14 cellular contexts compared by ENCODE assay signal in genomic region chr19:5558101-5558621, GRCh38. TPM values are rescaled to one million over a fixed set of nuclear protein-coding genes. Genes with fewer than 3 reads are reported as not detected.
A peak's percentile ranks its signal among the peaks of the same experiment; 100 is the strongest.
DNase-seq lines count a peak whose midpoint lies in the region; ATAC-seq and TF ChIP-seq lines count a peak whose summit lies in the region.
"Had no signal": no experiment of that assay in that cellular context is flagged by ENCODE, and none has a peak within 500 bp of the region (broad histone marks: within the 10 kb centered on the region; RNA-seq: fewer than 3 reads in every experiment).

No MANE protein-coding gene starts in this region.

- intact Hi-C loops in OCI-LY7 (cut with micrococcal nuclease; ENCODE audit: unreplicated experiment), result no loop called here

- H3K9ac ChIP-seq in neural progenitor cell, result no peak overlapping the region

- H4K20me1 ChIP-seq in neural progenitor cell (ENCODE audit: low read depth), result no peaks in the 10 kb centered on the region
- no peaks in the 10 kb centered on the region for H4K20me1 ChIP-seq in OCI-LY7 (ENCODE audit: insufficient read depth, low read length)

- no peak overlapping the region for H3K4me3 Mint-ChIP-seq in neural progenitor cell
- no peak overlapping the region for H3K4me3 Mint-ChIP-seq in osteocyte (ENCODE audit: unreplicated experiment)
- H3K4me3 Mint-ChIP-seq: CD8-positive, alpha-beta memory T cell; H9 had no signal

- H3K9me3 Mint-ChIP-seq in neural progenitor cell (peaks cover 9% of the 10 kb centered on the region), osteocyte (ENCODE audit: unreplicated experiment) (no peaks in the 10 kb centered on the region)

- DNase-seq in RWPE2 (ENCODE audit: low spot score), result no peak
- DNase-seq in epithelial cell of esophagus (ENCODE audit: low read depth), result peak; percentile 92
- no peak for DNase-seq in neural progenitor cell (ENCODE audit: low spot score)
- no peak for DNase-seq in GM10248 (ENCODE audit: extremely low spot score)
- DNase-seq in OCI-LY7 (ENCODE audit: low spot score), result no peak
- DNase-seq in NCI-H1436 treated with DMSO at 0.1 percent for 48 hours (lab: John Stamatoyannopoulos, UW), result no peak
- DNase-seq in osteocyte (ENCODE audit: extremely low spot score, unreplicated experiment), result no peak
- DNase-seq: BE2C; CD8-positive, alpha-beta memory T cell; DMS 273 treated with DMSO at 0.1 percent for 48 hours; H9; NCI-H1048; NCI-H446; SHP77 treated with DMSO at 0.1 percent for 48 hours had no signal

- POLR2A ChIA-PET in GM10248 (lab: Yijun Ruan, JAX), result no interaction called here
- POLR2A ChIA-PET in OCI-LY7 (lab: Charles Lee), result no interaction called here

- H3K27ac Mint-ChIP-seq in neural progenitor cell, result peak overlapping the region; percentile 84
- H3K27ac Mint-ChIP-seq in osteocyte (ENCODE audit: unreplicated experiment), result no peak overlapping the region
- H3K27ac Mint-ChIP-seq: CD8-positive, alpha-beta memory T cell had no signal

- TF ChIP-seq CTCF in RWPE2 (IDR thresholded peaks at IDR 0.05; ENCODE audit: poor library complexity, severe bottlenecking) (no peak), epithelial cell of esophagus (IDR thresholded peaks at IDR 0.05; ENCODE audit: insufficient read depth, low read depth, low read length, missing control alignments) (no peak), neural progenitor cell (IDR thresholded peaks at IDR 0.05) (no peak), GM10248 (IDR thresholded peaks at IDR 0.05; ENCODE audit: control extremely low read depth, extremely low read depth, low read depth, missing control alignments) (no peak), OCI-LY7 (conservative IDR thresholded peaks at IDR 0.05; ENCODE audit: low read length) (no peak), osteocyte (IDR thresholded peaks at IDR 0.05) (no peak)

- H3K4me1 ChIP-seq in RWPE2 (ENCODE audit: insufficient read depth, poor library complexity, severe bottlenecking) (no peaks in the 10 kb centered on the region), neural progenitor cell (peaks cover 14% of the 10 kb centered on the region), OCI-LY7 (ENCODE audit: insufficient read depth, low read length, poor library complexity, severe bottlenecking) (no peaks in the 10 kb centered on the region)

- ATAC-seq in RWPE2 (ENCODE audit: low read depth), result peak; percentile 50; the same call in 2 of the 3 replicates

- peaks cover 27% of the 10 kb centered on the region for H3K4me1 Mint-ChIP-seq in neural progenitor cell
- H3K4me1 Mint-ChIP-seq in osteocyte (ENCODE audit: unreplicated experiment), result peaks cover 6% of the 10 kb centered on the region
- H3K4me1 Mint-ChIP-seq: CD8-positive, alpha-beta memory T cell had no signal

- no peak overlapping the region for H3K4me3 ChIP-seq in RWPE2 (ENCODE audit: severe bottlenecking)
- H3K4me3 ChIP-seq in epithelial cell of esophagus (ENCODE audit: low read length), result no peak overlapping the region
- no peak overlapping the region for H3K4me3 ChIP-seq in neural progenitor cell
- H3K4me3 ChIP-seq in OCI-LY7 (ENCODE audit: low read depth, low read length, poor library complexity, severe bottlenecking), result no peak overlapping the region

- H3K79me2 ChIP-seq in neural progenitor cell (ENCODE audit: low read depth) (no peaks in the 10 kb centered on the region), OCI-LY7 (ENCODE audit: insufficient read depth, low read depth, low read length) (no peaks in the 10 kb centered on the region)

- H3K27me3 Mint-ChIP-seq in neural progenitor cell (ENCODE audit: insufficient read depth, low read depth) (peaks cover 9% of the 10 kb centered on the region), osteocyte (ENCODE audit: unreplicated experiment) (no peaks in the 10 kb centered on the region)

- H2AFZ ChIP-seq in neural progenitor cell (replicated peaks) (no peak overlapping the region), OCI-LY7 (ENCODE audit: low read length) (no peak overlapping the region)

- H3K36me3 Mint-ChIP-seq in neural progenitor cell, result no peaks in the 10 kb centered on the region
- peaks cover 11% of the 10 kb centered on the region for H3K36me3 Mint-ChIP-seq in osteocyte (ENCODE audit: unreplicated experiment)

- no TSS peak for BruUV-seq in OCI-LY7 (replicated peaks; lab: Mats Ljungman, UMichigan)

- H3K4me2 ChIP-seq in neural progenitor cell (no peak overlapping the region), OCI-LY7 (ENCODE audit: low read length) (no peak overlapping the region)

- H3K9me2 ChIP-seq in OCI-LY7 (ENCODE audit: insufficient read depth, low read length), result no peaks in the 10 kb centered on the region

- H3K36me3 ChIP-seq in RWPE2 (ENCODE audit: low read depth) (no peaks in the 10 kb centered on the region), neural progenitor cell (no peaks in the 10 kb centered on the region), OCI-LY7 (ENCODE audit: insufficient read depth, low read length) (no peaks in the 10 kb centered on the region)
- H3K36me3 ChIP-seq: BE2C had no signal

- no peaks in the 10 kb centered on the region for H3K27me3 ChIP-seq in RWPE2 (ENCODE audit: insufficient read depth, poor library complexity, severe bottlenecking)
- no peaks in the 10 kb centered on the region for H3K27me3 ChIP-seq in neural progenitor cell
- H3K27me3 ChIP-seq: BE2C had no signal

- no peak overlapping the region for H3K27ac ChIP-seq in RWPE2 (ENCODE audit: poor library complexity, severe bottlenecking)
- no peak overlapping the region for H3K27ac ChIP-seq in neural progenitor cell
- H3K27ac ChIP-seq in OCI-LY7 (ENCODE audit: low read depth, low read length, poor library complexity, severe bottlenecking), result no peak overlapping the region

- CTCF ChIA-PET in GM10248 (lab: Yijun Ruan, JAX), result interaction anchor here (1.0 to 1.1 kb wide), 2 partner anchors 10 to 18 kb away, joined by 3 read pairs; no protein-coding TSS in a partner anchor
- CTCF ChIA-PET in OCI-LY7 (lab: Charles Lee; ENCODE audit: unreplicated experiment), result no interaction called here

- H3F3A ChIP-seq in neural progenitor cell (ENCODE audit: low read depth), result peaks cover 14% of the 10 kb centered on the region

- H3K9me3 ChIP-seq in RWPE2 (ENCODE audit: severe bottlenecking), result no peaks in the 10 kb centered on the region
- H3K9me3 ChIP-seq in neural progenitor cell (ENCODE audit: low read depth), result no peaks in the 10 kb centered on the region
- H3K9me3 ChIP-seq in OCI-LY7 (ENCODE audit: low read length), result no peaks in the 10 kb centered on the region
- H3K9me3 ChIP-seq: BE2C had no signal

RNA-seq across cellular contexts. Expression of gene TINCR, which starts 9.6 kb away (rescaled TPM):
- total RNA-seq in neural progenitor cell (ENCODE audit: low replicate concordance) (1.8 and 3.5 TPM in 2 replicates), OCI-LY7 (2022) (1.2 and 2.1 TPM in 2 replicates), osteocyte (13.5 and 16.4 TPM in 2 replicates)
- 0.41 and 0.60 TPM in 2 replicates for total RNA-seq in OCI-LY7 (2014; rRNA removed; shearing (Covaris generic))
